11 cellular contexts compared by ENCODE assay signal in the genomic region with DNA sequence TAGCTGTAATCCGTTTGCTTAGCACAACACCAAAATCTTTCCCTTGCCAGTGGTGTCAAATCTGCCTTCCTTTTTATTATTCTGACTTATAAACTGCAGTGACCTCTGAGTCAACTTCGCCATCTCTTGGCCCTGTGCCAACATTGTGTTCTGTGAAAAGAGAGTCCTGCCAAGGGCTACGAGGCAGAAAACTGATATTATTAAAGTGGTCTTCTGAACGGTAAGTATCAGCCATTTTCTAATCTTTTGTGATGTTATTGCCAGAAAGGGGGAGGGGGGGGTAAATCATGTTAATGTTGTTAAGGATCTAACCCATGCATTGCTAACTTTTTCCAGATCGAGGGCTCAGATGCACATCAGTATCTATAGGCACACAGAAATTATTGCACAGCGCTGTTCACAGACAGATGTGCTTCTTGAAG.
DNase-seq lines count a peak whose midpoint lies in the region; ATAC-seq, FAIRE-seq and TF ChIP-seq lines count a peak whose summit lies in the region.
"Had no signal": no experiment of that assay in that cellular context is flagged by ENCODE, and none has a peak within 500 bp of the region (broad histone marks: within the 10 kb centered on the region; RNA-seq: fewer than 3 reads in every experiment).

No MANE protein-coding gene starts in this region.

- intact Hi-C loops in K562 (cut with micrococcal nuclease): no loop called here

- H2AFZ ChIP-seq in K562 (ENCODE audit: low read depth, low read length) (no peak overlapping the region), hepatocyte (no peak overlapping the region)

- H3K79me2 ChIP-seq in K562 (ENCODE audit: control insufficient read depth, insufficient read depth, low read length) (no peaks in the 10 kb centered on the region), hepatocyte (no peaks in the 10 kb centered on the region)

- H3K9me3 Mint-ChIP-seq in activated naive CD4-positive, alpha-beta T cell treated with anti-CD3 and anti-CD28 coated beads, Interleukin-2, amount 10 ng/mL, durations not matched to agents 7 days and 5 days: peaks cover 3% of the 10 kb centered on the region

- no peaks in the 10 kb centered on the region for H3K27me3 Mint-ChIP-seq in activated naive CD4-positive, alpha-beta T cell treated with anti-CD3 and anti-CD28 coated beads, Interleukin-2, amount 10 ng/mL, durations not matched to agents 7 days and 5 days

- no TSS peak for BruUV-seq in K562 (replicated peaks; lab: Mats Ljungman, UMichigan)

- TF ChIP-seq EP300 in K562 (IDR thresholded peaks at IDR 0.05; ENCODE audit: low read length) (no peak), suprapubic skin (IDR thresholded peaks at IDR 0.05) (no peak)

- H3K9me1 ChIP-seq in K562 (ENCODE audit: control insufficient read depth, insufficient read depth, low read length): no peaks in the 10 kb centered on the region

- no peaks in the 10 kb centered on the region for H3K36me3 Mint-ChIP-seq in activated naive CD4-positive, alpha-beta T cell treated with anti-CD3 and anti-CD28 coated beads, Interleukin-2, amount 10 ng/mL, durations not matched to agents 7 days and 5 days

- no peaks in the 10 kb centered on the region for H3K9me2 ChIP-seq in hepatocyte (replicated peaks; ENCODE audit: insufficient read depth)

- TF ChIP-seq CTCF in K562 (IDR thresholded peaks at IDR 0.05 in 2 of 3, conservative IDR thresholded peaks at IDR 0.05 in 1 of 3; ENCODE audit: insufficient read depth in 2 of 3, low read depth in 1 of 3, low read length in 3 of 3) (no peak), hepatocyte (IDR thresholded peaks at IDR 0.05; ENCODE audit: poor library complexity) (no peak), suprapubic skin (IDR thresholded peaks at IDR 0.05) (no peak)

- WGBS in K562 (ENCODE audit: insufficient coverage, low coverage, missing lambda C conversion rate): 52% methylated on average over 6 of the region's 6 CpGs
- WGBS in hepatocyte (ENCODE audit: low lambda C conversion rate, missing lambda C conversion rate): 50% methylated on average over 6 of the region's 6 CpGs
- WGBS in suprapubic skin: 38% methylated on average over 6 of the region's 6 CpGs

- H3K4me1 Mint-ChIP-seq in activated naive CD4-positive, alpha-beta T cell treated with anti-CD3 and anti-CD28 coated beads, Interleukin-2, amount 10 ng/mL, durations not matched to agents 7 days and 5 days: no peaks in the 10 kb centered on the region

- H3K36me3 ChIP-seq in K562 (ENCODE audit: control insufficient read depth, insufficient read depth, low read length) (peaks cover 8% of the 10 kb centered on the region; the same call in 1 of the 3 replicates), hepatocyte (replicated peaks; ENCODE audit: insufficient read depth, low read depth) (no peaks in the 10 kb centered on the region), suprapubic skin (no peaks in the 10 kb centered on the region)

- H3K4me3 Mint-ChIP-seq in activated naive CD4-positive, alpha-beta T cell treated with anti-CD3 and anti-CD28 coated beads, Interleukin-2, amount 10 ng/mL, durations not matched to agents 7 days and 5 days: no peak overlapping the region

- H3K9me3 ChIP-seq in K562 (replicated peaks; ENCODE audit: control insufficient read depth, insufficient read depth, low read depth, low read length) (no peaks in the 10 kb centered on the region), hepatocyte (ENCODE audit: low read depth) (no peaks in the 10 kb centered on the region), suprapubic skin (no peaks in the 10 kb centered on the region)

- H3K9ac ChIP-seq in K562 (ENCODE audit: insufficient read depth in 1 of 2, low read depth in 2 of 2, low read length in 2 of 2): no peak overlapping the region

- in situ Hi-C loops in K562 (cut with MboI): no loop called here

- H3K4me2 ChIP-seq in K562 (ENCODE audit: insufficient read depth, low read length): no peak overlapping the region
- peak overlapping the region; percentile 4 for H3K4me2 ChIP-seq in hepatocyte

- DNase-seq in NCI-H1417 (lab: John Stamatoyannopoulos, UW) (peak; percentile 14 to 58 (median 18)), NCI-H1417 treated with DMSO at 0.1 percent for 48 hours (lab: John Stamatoyannopoulos, UW) (no peak), K562 (ENCODE audit: extremely low read depth in 1 of 4, low spot score in 3 of 4) (peak in 1 of 4 experiments; percentile 29), hepatocyte (ENCODE audit: low spot score) (peak; percentile 46), substantia nigra (lab: John Stamatoyannopoulos, UW) (peak in 27 of 49 donors; percentile 2 to 50 (median 20)), middle frontal gyrus (ENCODE audit: extremely low spot score, low spot score) (no peak), suprapubic skin (ENCODE audit: low spot score in 2 of 2) (no peak)
- DNase-seq in activated naive CD4-positive, alpha-beta T cell treated with anti-CD3 and anti-CD28 coated beads, Interleukin-2, amount 10 ng/mL, durations not matched to agents 7 days and 5 days: no peak
- DNase-seq: esophagus squamous epithelium had no signal

- no peak overlapping the region for H3K27ac Mint-ChIP-seq in activated naive CD4-positive, alpha-beta T cell treated with anti-CD3 and anti-CD28 coated beads, Interleukin-2, amount 10 ng/mL, durations not matched to agents 7 days and 5 days

- H4K20me1 ChIP-seq in K562 (replicated peaks; ENCODE audit: control insufficient read depth, insufficient read depth, low read length) (no peaks in the 10 kb centered on the region), hepatocyte (ENCODE audit: insufficient read depth, poor library complexity, severe bottlenecking) (no peaks in the 10 kb centered on the region)

- H3K4me1 ChIP-seq in K562 (replicated peaks in 1 of 2; ENCODE audit: control insufficient read depth in 2 of 2, insufficient read depth in 2 of 2, low read length in 2 of 2) (no peaks in the 10 kb centered on the region; a peak in 1 of 5 replicates), hepatocyte (ENCODE audit: insufficient read depth) (peaks cover 24% of the 10 kb centered on the region), suprapubic skin (peaks cover 3% of the 10 kb centered on the region)

- TF ChIP-seq POLR2A in K562 (conservative IDR thresholded peaks at IDR 0.05) (no peak), suprapubic skin (IDR thresholded peaks at IDR 0.05) (no peak)

- POLR2A ChIA-PET in K562 (lab: Yijun Ruan, JAX): no interaction called here

- no peak; the same call in 2 of the 3 replicates for ATAC-seq in K562
- ATAC-seq: activated naive CD4-positive, alpha-beta T cell treated with anti-CD3 and anti-CD28 coated beads, Interleukin-2, amount 50 U/mL, for 72 hours had no signal

- FAIRE-seq in K562 (lab: Jason Lieb, UNC): no peak

- no peak overlapping the region for H3K27ac ChIP-seq in K562 (ENCODE audit: extremely low read depth, low read depth, low read length)
- no peak overlapping the region for H3K27ac ChIP-seq in hepatocyte
- peak overlapping the region; percentile 63 for H3K27ac ChIP-seq in substantia nigra (ENCODE audit: low read depth, low read length, poor library complexity, severe bottlenecking)
- no peak overlapping the region for H3K27ac ChIP-seq in suprapubic skin
- H3K27ac ChIP-seq: esophagus squamous epithelium, VCaP had no signal

- H3K27me3 ChIP-seq in K562 (ENCODE audit: control insufficient read depth in 2 of 2, insufficient read depth in 2 of 2, low read length in 2 of 2) (no peaks in the 10 kb centered on the region), hepatocyte (no peaks in the 10 kb centered on the region), suprapubic skin (no peaks in the 10 kb centered on the region)
- H3K27me3 ChIP-seq: esophagus squamous epithelium had no signal

- H3K4me3 ChIP-seq in K562 (no peak overlapping the region), hepatocyte (no peak overlapping the region), suprapubic skin (no peak overlapping the region)
- H3K4me3 ChIP-seq: esophagus squamous epithelium had no signal

- CTCF ChIA-PET in K562 (lab: Yijun Ruan, JAX; ENCODE audit: low intra/inter-chr PET ratio): interaction anchor here (0.7 kb wide), 1 partner anchor 66 kb away, joined by 3 read pairs; no protein-coding TSS in a partner anchor
- CTCF ChIA-PET in activated naive CD4-positive, alpha-beta T cell treated with anti-CD3 and anti-CD28 coated beads, Interleukin-2, amount 10 ng/mL, durations not matched to agents 7 days and 5 days (lab: Charles Lee): no interaction called here

- peak in 1 of 2 experiments; percentile 22; a peak in 1 of 4 replicates for TF ChIP-seq RAD21 in K562 (CRISPR knock-in tag; conservative IDR thresholded peaks at IDR 0.05 in 1 of 2, IDR thresholded peaks at IDR 0.05 in 1 of 2)

TF ChIP-seq in K562, 482 proteins besides CTCF, POLR2A, EP300 and RAD21 (continues in another document):
- TF ChIP-seq TGIF2 (CRISPR knock-in tag; IDR thresholded peaks at IDR 0.05) (no peak), SMAD1 (IDR thresholded peaks at IDR 0.05; ENCODE audit: low read depth, low read length, partially characterized antibody) (peak; percentile 85), ZEB2 (IDR thresholded peaks at IDR 0.05) (no peak), NFIC (IDR thresholded peaks at IDR 0.05) (peak; percentile 100), SOX6 (IDR thresholded peaks at IDR 0.05) (no peak), CEBPB (tag; IDR thresholded peaks at IDR 0.05) (no peak), NCOA2 (IDR thresholded peaks at IDR 0.05; ENCODE audit: partially characterized antibody in 2 of 2) (no peak), ZBTB7A (IDR thresholded peaks at IDR 0.05; ENCODE audit: borderline replicate concordance, control insufficient read depth, low read depth, low read length) (no peak), NFIX (CRISPR knock-in tag; IDR thresholded peaks at IDR 0.05; ENCODE audit: low read depth) (peak; percentile 98), CHCHD3 (CRISPR knock-in tag; IDR thresholded peaks at IDR 0.05) (no peak), HES1 (IDR thresholded peaks at IDR 0.05; ENCODE audit: low read depth) (no peak)
- TF ChIP-seq, protein P1, sequence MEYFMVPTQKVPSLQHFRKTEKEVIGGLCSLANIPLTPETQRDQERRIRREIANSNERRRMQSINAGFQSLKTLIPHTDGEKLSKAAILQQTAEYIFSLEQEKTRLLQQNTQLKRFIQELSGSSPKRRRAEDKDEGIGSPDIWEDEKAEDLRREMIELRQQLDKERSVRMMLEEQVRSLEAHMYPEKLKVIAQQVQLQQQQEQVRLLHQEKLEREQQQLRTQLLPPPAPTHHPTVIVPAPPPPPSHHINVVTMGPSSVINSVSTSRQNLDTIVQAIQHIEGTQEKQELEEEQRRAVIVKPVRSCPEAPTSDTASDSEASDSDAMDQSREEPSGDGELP (CRISPR knock-in tag; IDR thresholded peaks at IDR 0.05; ENCODE audit: borderline replicate concordance): no peak

Comparison
In these comparisons a context has a peak if more than half of its experiments do, and no peak if none do; other contexts are left out.
1. DNase-seq: peak in NCI-H1417 (3 of 3), hepatocyte (single experiment) and substantia nigra (27 of 49); none in NCI-H1417 treated with DMSO at 0.1 percent for 48 hours (single experiment), middle frontal gyrus (single experiment), activated naive CD4-positive, alpha-beta T cell treated with anti-CD3 and anti-CD28 coated beads, Interleukin-2, amount 10 ng/mL, durations not matched to agents 7 days and 5 days (single experiment) and suprapubic skin (0 of 2).